23 cellular contexts compared by ENCODE assay signal in genomic region chr10:28593811-28594210, GRCh38.
DNase-seq lines count a peak whose midpoint lies in the region; ATAC-seq and TF ChIP-seq lines count a peak whose summit lies in the region.
"Had no signal": no experiment of that assay in that cellular context is flagged by ENCODE, and none has a peak within 500 bp of the region (broad histone marks: within the 10 kb centered on the region; RNA-seq: fewer than 3 reads in every experiment).

No MANE protein-coding gene starts in this region.

- peaks cover 93% of the 10 kb centered on the region for H3K36me3 Mint-ChIP-seq in activated T-cell treated with anti-CD3 and anti-CD28 coated beads, Interleukin-2, amount 50 U/mL, for 24 hours (ENCODE audit: low read depth)
- H3K36me3 Mint-ChIP-seq in HFFc6 (ENCODE audit: low read depth), result peaks cover 41% of the 10 kb centered on the region
- peaks cover 51% of the 10 kb centered on the region for H3K36me3 Mint-ChIP-seq in neural progenitor cell

- peak; percentile 88 for ATAC-seq in esophagus mucosa
- no peak for ATAC-seq in GM19455 (IDR thresholded peaks at IDR 0.05; ENCODE audit: unreplicated experiment)
- ATAC-seq: body of pancreas had no signal

- no peak for DNase-seq in activated T-cell treated with anti-CD3 and anti-CD28 coated beads, Interleukin-2, amount 50 U/mL, for 24 hours
- DNase-seq in activated T-cell treated with anti-CD3 and anti-CD28 coated beads, Interleukin-2, amount 50 U/mL, for 1 hour, result no peak
- DNase-seq in HFFc6 (no peak), neural progenitor cell (ENCODE audit: low spot score) (peak; percentile 6), NAMALWA (ENCODE audit: low spot score) (no peak)
- DNase-seq in stimulated activated CD4-positive, alpha-beta T cell treated with anti-CD3 and anti-CD28 coated beads, Interleukin-4, amount 100 ng/mL, for 1 hour, result no peak
- DNase-seq: activated CD4-positive, alpha-beta T cell treated with anti-CD3 and anti-CD28 coated beads for 48 hours; BE2C; body of pancreas; cortex of kidney; foreskin fibroblast; GM23248; hypothalamus; KBM-7; left cardiac atrium; NCI-H187; NCI-H446; sigmoid colon had no signal

- H3K9me3 ChIP-seq in neural progenitor cell (ENCODE audit: low read depth), result no peaks in the 10 kb centered on the region
- H3K9me3 ChIP-seq: BE2C, body of pancreas, sigmoid colon, upper lobe of left lung had no signal

- no peak overlapping the region for H3K27ac ChIP-seq in neural progenitor cell
- H3K27ac ChIP-seq: sigmoid colon had no signal

- H3K27me3 ChIP-seq in neural progenitor cell, result no peaks in the 10 kb centered on the region
- H3K27me3 ChIP-seq: BE2C, body of pancreas, sigmoid colon, upper lobe of left lung had no signal

- peaks cover 65% of the 10 kb centered on the region for H4K20me1 ChIP-seq in neural progenitor cell (ENCODE audit: low read depth)

- peaks cover 36% of the 10 kb centered on the region for H3K36me3 ChIP-seq in neural progenitor cell

- no peak overlapping the region for H3K9ac ChIP-seq in neural progenitor cell
- H3K9ac ChIP-seq: GM23248 had no signal

- H3F3A ChIP-seq in neural progenitor cell (ENCODE audit: low read depth), result peaks cover 12% of the 10 kb centered on the region

- H3K9me3 Mint-ChIP-seq in activated T-cell treated with anti-CD3 and anti-CD28 coated beads, Interleukin-2, amount 50 U/mL, for 24 hours, result no peaks in the 10 kb centered on the region
- H3K9me3 Mint-ChIP-seq in HFFc6 (no peaks in the 10 kb centered on the region), neural progenitor cell (no peaks in the 10 kb centered on the region)
- H3K9me3 Mint-ChIP-seq: activated naive CD4-positive, alpha-beta T cell treated with anti-CD3 and anti-CD28 coated beads, Interleukin-2, amount 50 U/mL, for 72 hours had no signal

- H3K4me1 ChIP-seq in neural progenitor cell, result no peaks in the 10 kb centered on the region
- H3K4me1 ChIP-seq: BE2C had no signal

- H3K79me2 ChIP-seq in neural progenitor cell (ENCODE audit: low read depth), result peaks cover 100% of the 10 kb centered on the region

- no peak overlapping the region for H2AFZ ChIP-seq in neural progenitor cell (replicated peaks)
- H2AFZ ChIP-seq: GM23248 had no signal

- no peaks in the 10 kb centered on the region for H3K27me3 Mint-ChIP-seq in activated T-cell treated with anti-CD3 and anti-CD28 coated beads, Interleukin-2, amount 50 U/mL, for 24 hours
- H3K27me3 Mint-ChIP-seq in HFFc6 (ENCODE audit: insufficient read depth) (no peaks in the 10 kb centered on the region), neural progenitor cell (ENCODE audit: insufficient read depth, low read depth) (peaks cover 2% of the 10 kb centered on the region)
- H3K27me3 Mint-ChIP-seq: stimulated activated naive CD8-positive, alpha-beta T cell treated with anti-CD3 and anti-CD28 coated beads, Interleukin-15, Interleukin-2, amounts not matched to agents 100 ng/mL and 50 ng/mL, for 24 hours had no signal

- no peak overlapping the region for H3K4me3 Mint-ChIP-seq in activated T-cell treated with anti-CD3 and anti-CD28 coated beads, Interleukin-2, amount 50 U/mL, for 24 hours
- H3K4me3 Mint-ChIP-seq in HFFc6 (no peak overlapping the region), neural progenitor cell (no peak overlapping the region)

- no peak overlapping the region for H3K4me2 ChIP-seq in neural progenitor cell

- H3K4me3 ChIP-seq in neural progenitor cell, result no peak overlapping the region
- H3K4me3 ChIP-seq: body of pancreas, GM23248, sigmoid colon, upper lobe of left lung had no signal

- no peak for TF ChIP-seq CTCF in HFFc6 (IDR thresholded peaks at IDR 0.05)
- TF ChIP-seq CTCF in neural progenitor cell (IDR thresholded peaks at IDR 0.05), result no peak

- H3K27ac Mint-ChIP-seq in activated T-cell treated with anti-CD3 and anti-CD28 coated beads, Interleukin-2, amount 50 U/mL, for 24 hours, result peak overlapping the region; percentile 13
- H3K27ac Mint-ChIP-seq in HFFc6 (peak overlapping the region; percentile 21; the same call in 1 of the 2 replicates), neural progenitor cell (no peak overlapping the region)

- H3K4me1 Mint-ChIP-seq in activated T-cell treated with anti-CD3 and anti-CD28 coated beads, Interleukin-2, amount 50 U/mL, for 24 hours (ENCODE audit: low read depth), result peaks cover 63% of the 10 kb centered on the region
- H3K4me1 Mint-ChIP-seq in HFFc6 (ENCODE audit: low read depth) (peaks cover 55% of the 10 kb centered on the region), neural progenitor cell (no peaks in the 10 kb centered on the region)
